In the genomic region with DNA sequence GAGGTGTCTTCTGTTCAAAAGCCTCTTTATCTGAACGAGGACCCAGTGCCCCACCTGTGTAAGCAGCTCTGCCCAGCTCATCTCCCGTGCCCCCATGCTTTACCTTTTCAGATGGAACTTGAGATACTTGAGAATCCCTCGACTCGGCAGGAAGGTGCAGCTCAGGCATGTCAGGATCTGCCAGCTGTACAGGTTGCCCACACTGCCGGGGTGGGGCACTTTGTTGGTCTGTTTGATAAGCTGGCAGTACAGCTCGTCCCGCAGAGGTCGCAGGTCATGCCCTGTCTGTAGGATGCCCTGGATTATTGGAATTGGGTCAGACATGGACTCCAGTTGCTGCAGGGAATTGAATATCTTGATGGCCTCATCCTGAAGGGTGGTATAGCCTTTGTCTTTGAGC, we compare ENCODE assay signal across 17 cellular contexts.
"Had no signal": no experiment of that assay in that cellular context is flagged by ENCODE, and none has a peak within 500 bp of the region (broad histone marks: within the 10 kb centered on the region; RNA-seq: fewer than 3 reads in every experiment).

No MANE protein-coding gene starts in this region.

- DNase-seq: activated CD4-positive, alpha-beta T cell treated with anti-CD3 and anti-CD28 coated beads for 4 hours; activated naive CD4-positive, alpha-beta T cell treated with anti-CD3 and anti-CD28 coated beads, Interleukin-2, amount 10 ng/mL, durations not matched to agents 7 days and 5 days; caudate nucleus; effector CD4-positive, alpha-beta T cell; midbrain; naive B cell; stimulated activated CD4-positive, alpha-beta T cell treated with anti-CD3 and anti-CD28 coated beads, Interleukin-4, amount 100 ng/mL, for 1 hour; stimulated activated CD8-positive, alpha-beta memory T cell treated with anti-CD3 and anti-CD28 coated beads, Interleukin-4, amount 100 ng/mL, for 48 hours; stimulated activated naive CD8-positive, alpha-beta T cell treated with anti-CD3 and anti-CD28 coated beads, Interleukin-15, Interleukin-2, amounts not matched to agents 100 U/mL and 50 U/mL, for 24 hours; T-cell; T1000; upper lobe of right lung; WERI-Rb-1 had no signal

- H3K27ac ChIP-seq: coronary artery, hepatocyte, neutrophil, upper lobe of right lung, WERI-Rb-1 had no signal

- H3K4me3 ChIP-seq: coronary artery, hepatocyte, upper lobe of right lung had no signal

- H2AFZ ChIP-seq: hepatocyte had no signal

- H3K36me3 ChIP-seq: neutrophil had no signal

- H3K27me3 ChIP-seq: hepatocyte, neutrophil, upper lobe of right lung had no signal

- ATAC-seq: activated T-helper 17 cell treated with anti-CD3 and anti-CD28 coated beads, Interleukin-2, amount 50 U/mL, for 72 hours; stimulated activated naive CD8-positive, alpha-beta T cell treated with anti-CD3 and anti-CD28 coated beads, Interleukin-15, Interleukin-2, amounts not matched to agents 100 U/mL and 50 U/mL, for 24 hours; T-cell; upper lobe of right lung had no signal

- H3K4me2 ChIP-seq: hepatocyte had no signal

- H3K9me3 ChIP-seq: neutrophil, upper lobe of right lung had no signal
